Comparison of ENCODE assay signal across 8 cellular contexts in the genomic region with DNA sequence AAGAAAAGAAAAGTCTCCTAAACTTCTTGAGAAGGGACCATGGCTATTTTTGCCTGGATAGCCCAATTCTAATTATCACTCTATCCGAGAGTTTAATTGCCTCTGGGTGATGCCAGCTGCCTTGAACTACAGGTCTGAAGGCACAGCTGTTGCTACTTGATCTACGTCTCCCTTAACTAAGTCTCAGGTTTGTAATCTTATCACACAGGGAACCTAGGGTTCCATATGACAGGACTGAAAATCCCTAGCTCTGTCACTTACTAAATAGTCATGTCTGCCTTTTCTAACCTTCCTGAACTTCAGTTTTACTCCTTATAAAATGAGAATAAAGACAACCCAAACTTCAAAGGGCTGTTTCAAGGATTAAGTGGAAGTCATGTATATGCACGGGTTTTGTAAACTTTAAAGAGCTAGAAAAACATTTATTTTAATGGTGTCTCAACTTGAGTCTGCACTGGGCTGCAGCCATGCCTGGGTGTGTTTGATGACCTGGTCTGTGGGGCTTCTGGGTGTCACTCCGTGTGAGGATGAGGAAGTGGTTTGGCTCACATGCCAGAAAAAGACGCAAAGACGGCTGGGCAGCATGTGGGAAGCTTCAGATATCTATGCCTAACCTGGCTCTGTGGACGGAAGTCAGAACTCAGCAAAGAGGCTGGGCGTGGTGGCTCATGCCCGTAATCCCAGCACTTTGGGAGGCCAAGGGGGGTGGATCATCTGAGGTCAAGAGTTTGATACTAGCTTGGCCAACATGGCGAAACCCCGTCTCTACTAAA.
A peak's percentile ranks its signal among the peaks of the same experiment; 100 is the strongest.
DNase-seq lines count a peak whose midpoint lies in the region; ATAC-seq and TF ChIP-seq lines count a peak whose summit lies in the region.

No MANE protein-coding gene starts in this region.

- DNase-seq in Daoy (ENCODE audit: low read depth) = peak; percentile 47
- DNase-seq in Jurkat, Clone E6-1 (ENCODE audit: low read depth, low spot score) = peak; percentile 67
- peak; percentile 24 to 42 for DNase-seq in activated T-cell treated with anti-CD3 and anti-CD28 coated beads, Interleukin-2, amount 50 U/mL, for 48 hours
- DNase-seq in medulla oblongata (ENCODE audit: extremely low spot score) = peak; percentile 59
- no peak for DNase-seq in HFFc6
- DNase-seq in NCI-H2196 (lab: John Stamatoyannopoulos, UW; ENCODE audit: unreplicated experiment) = no peak

- H3K27ac Mint-ChIP-seq in HFFc6 = no peak overlapping the region

- H3K36me3 Mint-ChIP-seq in HFFc6 (ENCODE audit: low read depth) = no peaks in the 10 kb centered on the region

- H3K4me1 Mint-ChIP-seq in HFFc6 (ENCODE audit: low read depth) = peaks cover 8% of the 10 kb centered on the region

- H3K4me3 ChIP-seq in Jurkat, Clone E6-1 (ENCODE audit: low read length) = no peak overlapping the region

- ATAC-seq in GM21381 (IDR thresholded peaks at IDR 0.05; ENCODE audit: unreplicated experiment) = peak; percentile 83
- ATAC-seq in HG03280 (IDR thresholded peaks at IDR 0.05; ENCODE audit: unreplicated experiment) = no peak

- no peak for TF ChIP-seq CTCF in HFFc6 (IDR thresholded peaks at IDR 0.05)

- H3K27me3 Mint-ChIP-seq in HFFc6 (ENCODE audit: insufficient read depth) = peaks cover 5% of the 10 kb centered on the region

- H3K9me3 Mint-ChIP-seq in HFFc6 = no peaks in the 10 kb centered on the region

- H3K4me3 Mint-ChIP-seq in HFFc6 = no peak overlapping the region

Comparison
In these comparisons a context has a peak if more than half of its experiments do, and no peak if none do; other contexts are left out.
1. DNase-seq: peak in Daoy (single experiment), Jurkat, Clone E6-1 (single experiment), activated T-cell treated with anti-CD3 and anti-CD28 coated beads, Interleukin-2, amount 50 U/mL, for 48 hours (2 of 2) and medulla oblongata (single experiment); none in HFFc6 (single experiment) and NCI-H2196 (single experiment).